ENCODE assay signal across 10 cellular contexts in genomic region chr18:96767-97131, GRCh38. TPM values are rescaled to one million over a fixed set of nuclear protein-coding genes. Genes with fewer than 3 reads are reported as not detected.
DNase-seq lines count a peak whose midpoint lies in the region; ATAC-seq and TF ChIP-seq lines count a peak whose summit lies in the region.
"Not testable (repeated sequence)": the region's sequence is repeated elsewhere in the genome, so short reads cannot be mapped to it uniquely, and the experiment has no call there.
"Had no signal": no experiment of that assay in that cellular context is flagged by ENCODE, and none has a peak within 500 bp of the region (broad histone marks: within the 10 kb centered on the region; RNA-seq: fewer than 3 reads in every experiment).

No MANE protein-coding gene starts in this region.

- CTCF ChIA-PET in CD4-positive, alpha-beta T cell (lab: Charles Lee); activated CD8-positive, alpha-beta T cell treated with anti-CD3 and anti-CD28 coated beads for 36 hours (lab: Charles Lee): not testable (repeated sequence)

- not testable (repeated sequence) for H3K36me3 ChIP-seq in KMS-11 (ENCODE audit: insufficient read depth)

- not testable (repeated sequence) for H3K27me3 ChIP-seq in CD4-positive, alpha-beta T cell (ENCODE audit: control insufficient read depth, insufficient read depth, low read length); KMS-11 (ENCODE audit: insufficient read depth, low read depth)

- not testable (repeated sequence) for H3K36me3 Mint-ChIP-seq in CD4-positive, alpha-beta T cell (ENCODE audit: low read depth); activated CD8-positive, alpha-beta T cell treated with anti-CD3 and anti-CD28 coated beads for 36 hours (ENCODE audit: low read depth); brain; endothelial cell (ENCODE audit: low read depth, unreplicated experiment); natural killer cell; stimulated activated naive B cell treated with anti-CD40 and anti-IgM and Interleukin-4, amounts not matched to agents 10 μg/mL and 1 μg/mL and 100 μg/mL, for 72 hours

- H3K27me3 Mint-ChIP-seq in CD4-positive, alpha-beta T cell; activated CD8-positive, alpha-beta T cell treated with anti-CD3 and anti-CD28 coated beads for 36 hours; endothelial cell (ENCODE audit: unreplicated experiment); stimulated activated naive B cell treated with anti-CD40 and anti-IgM and Interleukin-4, amounts not matched to agents 10 μg/mL and 1 μg/mL and 100 μg/mL, for 72 hours: not testable (repeated sequence)
- H3K27me3 Mint-ChIP-seq in brain (peaks cover 23% of the 10 kb centered on the region), natural killer cell (ENCODE audit: low read depth in 2 of 2) (peaks cover 12 to 13% of the 10 kb centered on the region in 2 donors)

- not testable (repeated sequence) for H3K9ac ChIP-seq in KMS-11

- ATAC-seq in CD4-positive, alpha-beta T cell (ENCODE audit: poor library complexity); activated CD8-positive, alpha-beta T cell treated with anti-CD3 and anti-CD28 coated beads for 36 hours; natural killer cell; stimulated activated naive B cell treated with anti-CD40 and anti-IgM and Interleukin-4, amounts not matched to agents 10 μg/mL and 1 μg/mL and 100 μg/mL, for 72 hours (replicated peaks): not testable (repeated sequence)

- H3K4me3 ChIP-seq in KMS-11 (IDR thresholded peaks at IDR 0.05; ENCODE audit: insufficient read depth, low read depth, low read length): not testable (repeated sequence)

- H3K27ac ChIP-seq in CD4-positive, alpha-beta T cell (ENCODE audit: low read depth, low read length); KMS-11: not testable (repeated sequence)

- POLR2A ChIA-PET in CD4-positive, alpha-beta T cell (lab: Charles Lee); activated CD8-positive, alpha-beta T cell treated with anti-CD3 and anti-CD28 coated beads for 36 hours (lab: Charles Lee): not testable (repeated sequence)

- H3K9me3 ChIP-seq in CD4-positive, alpha-beta T cell (ENCODE audit: control insufficient read depth, low read length): not testable (repeated sequence)

- not testable (repeated sequence) for H3K4me3 Mint-ChIP-seq in CD4-positive, alpha-beta T cell; activated CD8-positive, alpha-beta T cell treated with anti-CD3 and anti-CD28 coated beads for 36 hours; brain; endothelial cell (ENCODE audit: unreplicated experiment); natural killer cell; stimulated activated naive B cell treated with anti-CD40 and anti-IgM and Interleukin-4, amounts not matched to agents 10 μg/mL and 1 μg/mL and 100 μg/mL, for 72 hours

- intact Hi-C loops in CD4-positive, alpha-beta T cell (cut with DNase I, micrococcal nuclease); activated CD8-positive, alpha-beta T cell treated with anti-CD3 and anti-CD28 coated beads for 36 hours (cut with micrococcal nuclease); natural killer cell (cut with micrococcal nuclease): not testable (repeated sequence)

- not testable (repeated sequence) for H2AFZ ChIP-seq in KMS-11 (ENCODE audit: low read depth)

- TF ChIP-seq CTCF in CD4-positive, alpha-beta T cell (IDR thresholded peaks at IDR 0.05): peak; percentile 8
- TF ChIP-seq CTCF in KMS-11 (conservative IDR thresholded peaks at IDR 0.05; ENCODE audit: low read depth, low read length) (peak; percentile 37; the same call in 1 of the 2 replicates), brain (conservative IDR thresholded peaks at IDR 0.05) (peak; percentile 13 to 39), endothelial cell (IDR thresholded peaks at IDR 0.05; ENCODE audit: unreplicated experiment) (peak; percentile 49), natural killer cell (IDR thresholded peaks at IDR 0.05) (peak; percentile 50)
- peak; percentile 44 for TF ChIP-seq CTCF in activated CD8-positive, alpha-beta T cell treated with anti-CD3 and anti-CD28 coated beads for 36 hours (IDR thresholded peaks at IDR 0.05)

- H3K4me2 ChIP-seq in KMS-11: not testable (repeated sequence)

- H3K4me1 Mint-ChIP-seq in CD4-positive, alpha-beta T cell (ENCODE audit: low read depth); activated CD8-positive, alpha-beta T cell treated with anti-CD3 and anti-CD28 coated beads for 36 hours (ENCODE audit: low read depth); brain; endothelial cell (ENCODE audit: unreplicated experiment); natural killer cell; stimulated activated naive B cell treated with anti-CD40 and anti-IgM and Interleukin-4, amounts not matched to agents 10 μg/mL and 1 μg/mL and 100 μg/mL, for 72 hours: not testable (repeated sequence)

- H3K4me1 ChIP-seq in KMS-11 (ENCODE audit: low read depth, poor library complexity, severe bottlenecking): not testable (repeated sequence)

- not testable (repeated sequence) for H3K79me2 ChIP-seq in KMS-11 (ENCODE audit: insufficient read depth, low read depth)

- not testable (repeated sequence) for H3K9me3 Mint-ChIP-seq in CD4-positive, alpha-beta T cell; activated CD8-positive, alpha-beta T cell treated with anti-CD3 and anti-CD28 coated beads for 36 hours; natural killer cell; stimulated activated naive B cell treated with anti-CD40 and anti-IgM and Interleukin-4, amounts not matched to agents 10 μg/mL and 1 μg/mL and 100 μg/mL, for 72 hours
- peaks cover 0 to 20% (median 0%) of the 10 kb centered on the region in 5 experiments for H3K9me3 Mint-ChIP-seq in brain
- H3K9me3 Mint-ChIP-seq in endothelial cell (ENCODE audit: unreplicated experiment): peaks cover 12% of the 10 kb centered on the region

- DNase-seq in CD4-positive, alpha-beta T cell; activated CD8-positive, alpha-beta T cell treated with anti-CD3 and anti-CD28 coated beads for 36 hours; endothelial cell (ENCODE audit: low spot score); natural killer cell: not testable (repeated sequence)
- DNase-seq in stimulated activated naive B cell treated with anti-CD40 and anti-IgM and Interleukin-4, amounts not matched to agents 10 μg/mL and 1 μg/mL and 100 μg/mL, for 72 hours: peak; percentile 41

- H3K27ac Mint-ChIP-seq in CD4-positive, alpha-beta T cell; activated CD8-positive, alpha-beta T cell treated with anti-CD3 and anti-CD28 coated beads for 36 hours; brain; endothelial cell (ENCODE audit: unreplicated experiment); natural killer cell; stimulated activated naive B cell treated with anti-CD40 and anti-IgM and Interleukin-4, amounts not matched to agents 10 μg/mL and 1 μg/mL and 100 μg/mL, for 72 hours: not testable (repeated sequence)

- not testable (repeated sequence) for H4K20me1 ChIP-seq in KMS-11 (ENCODE audit: insufficient read depth)

RNA-seq across cellular contexts. Expression of gene TUBB8B, which starts 47.3 kb away (rescaled TPM):
- not detected for total RNA-seq in CD4-positive, alpha-beta T cell
- not detected for total RNA-seq in activated CD8-positive, alpha-beta T cell treated with anti-CD3 and anti-CD28 coated beads for 36 hours
- polyA plus RNA-seq in brain (ENCODE audit: insufficient read depth, low read depth, low replicate concordance): 0.80 TPM
- total RNA-seq in endothelial cell (ENCODE audit: unreplicated experiment): 1.4 TPM
- total RNA-seq in natural killer cell: not detected
- total RNA-seq: CD4-positive, CD25-positive, alpha-beta regulatory T cell; GM23248; IMR-90 had no signal
- polyA plus RNA-seq: CD4-positive, CD25-positive, alpha-beta regulatory T cell; GM23248; IMR-90 had no signal
